ENCODE assay signal across 26 cellular contexts in genomic region chr10:116005301-116005700, GRCh38.
"Had no signal": no experiment of that assay in that cellular context is flagged by ENCODE, and none has a peak within 500 bp of the region (broad histone marks: within the 10 kb centered on the region; RNA-seq: fewer than 3 reads in every experiment).

No MANE protein-coding gene starts in this region.

- H3K4me3 ChIP-seq: heart left ventricle, lower lobe of right lung, ovary, sigmoid colon, spleen, suprapubic skin, thoracic aorta, tibial nerve, vagina had no signal

- H3K4me1 ChIP-seq: lower lobe of right lung, spleen, suprapubic skin had no signal

- H3K4me1 Mint-ChIP-seq: naive B cell; natural killer cell; stimulated activated effector memory CD8-positive, alpha-beta T cell treated with anti-CD3 and anti-CD28 coated beads, Interleukin-12 subunit alpha, Interleukin-12 subunit beta, amount 100 ng/mL, for 72 hours had no signal

- H3K27me3 Mint-ChIP-seq: naive B cell; progenitor cell of endocrine pancreas; stimulated activated naive CD8-positive, alpha-beta T cell treated with anti-CD3 and anti-CD28 coated beads, Interleukin-15, Interleukin-2, amounts not matched to agents 100 ng/mL and 50 ng/mL, for 24 hours had no signal

- ATAC-seq: heart left ventricle; left ventricle myocardium superior; lower lobe of right lung; natural killer cell; right cardiac atrium; stimulated activated effector memory CD8-positive, alpha-beta T cell treated with anti-CD3 and anti-CD28 coated beads, Interleukin-12 subunit alpha, Interleukin-12 subunit beta, amount 100 ng/mL, for 72 hours had no signal

- H3K27ac Mint-ChIP-seq: mesothelial cell of epicardium; naive B cell; natural killer cell; nephron progenitor cell; progenitor cell of endocrine pancreas; stimulated activated effector memory CD8-positive, alpha-beta T cell treated with anti-CD3 and anti-CD28 coated beads, Interleukin-12 subunit alpha, Interleukin-12 subunit beta, amount 100 ng/mL, for 72 hours; stimulated activated naive CD8-positive, alpha-beta T cell treated with anti-CD3 and anti-CD28 coated beads, Interleukin-15, Interleukin-2, amounts not matched to agents 100 ng/mL and 50 ng/mL, for 24 hours; type B pancreatic cell had no signal

- H3K36me3 ChIP-seq: heart left ventricle, lower lobe of right lung, ovary, sigmoid colon, spleen, suprapubic skin, thoracic aorta, tibial nerve, vagina had no signal

- DNase-seq: heart left ventricle; hypothalamus; islet precursor cell; left ventricle myocardium superior; lower lobe of right lung; mammary epithelial cell; mesendoderm; naive B cell; natural killer cell; nephron progenitor cell; ovary; right cardiac atrium; sigmoid colon; small intestine; spleen; stimulated activated CD4-positive, alpha-beta T cell treated with anti-CD3 and anti-CD28 coated beads, Interleukin-4, amount 100 ng/mL, for 24 hours; stimulated activated naive CD4-positive, alpha-beta T cell had no signal

- H3K27me3 ChIP-seq: heart left ventricle, ovary, sigmoid colon, spleen, tibial nerve, vagina had no signal

- H3K36me3 Mint-ChIP-seq: naive B cell; natural killer cell; stimulated activated effector memory CD8-positive, alpha-beta T cell treated with anti-CD3 and anti-CD28 coated beads, Interleukin-12 subunit alpha, Interleukin-12 subunit beta, amount 100 ng/mL, for 72 hours; type B pancreatic cell had no signal

- H3K9me3 ChIP-seq: ovary, spleen, suprapubic skin, thoracic aorta, vagina had no signal

- H3K9me3 Mint-ChIP-seq: type B pancreatic cell had no signal

- H3K4me3 Mint-ChIP-seq: mesothelial cell of epicardium; naive B cell; natural killer cell; nephron progenitor cell; stimulated activated effector memory CD8-positive, alpha-beta T cell treated with anti-CD3 and anti-CD28 coated beads, Interleukin-12 subunit alpha, Interleukin-12 subunit beta, amount 100 ng/mL, for 72 hours; stimulated activated naive CD8-positive, alpha-beta T cell treated with anti-CD3 and anti-CD28 coated beads, Interleukin-15, Interleukin-2, amounts not matched to agents 100 ng/mL and 50 ng/mL, for 24 hours; type B pancreatic cell had no signal
